ENCODE assay signal across 12 cellular contexts in genomic region chr18:7822435-7823425, GRCh38.
A peak's percentile ranks its signal among the peaks of the same experiment; 100 is the strongest.
DNase-seq lines count a peak whose midpoint lies in the region; ATAC-seq and TF ChIP-seq lines count a peak whose summit lies in the region.
"Had no signal": no experiment of that assay in that cellular context is flagged by ENCODE, and none has a peak within 500 bp of the region (broad histone marks: within the 10 kb centered on the region; RNA-seq: fewer than 3 reads in every experiment).

No MANE protein-coding gene starts in this region.

- H3K4me3 ChIP-seq in BLaER1 (no peak overlapping the region; the same call in 1 of the 2 replicates), Peyer's patch (no peak overlapping the region)
- H3K4me3 ChIP-seq: smooth muscle cell had no signal

- DNase-seq in dermis blood vessel endothelial cell, result peak; percentile 59
- DNase-seq in myocyte (ENCODE audit: low read depth), result peak; percentile 13
- no peak for DNase-seq in Peyer's patch
- DNase-seq in NCI-H1694 treated with DMSO at 0.1 percent for 48 hours (lab: John Stamatoyannopoulos, UW), result no peak
- DNase-seq: activated gamma-delta T cell; NK-92 treated with Interleukin-12 subunit alpha and Interleukin-12 subunit beta, amount 100 ng/mL, for 24 hours; stimulated activated naive CD4-positive, alpha-beta T cell had no signal

- H3K27ac ChIP-seq in BLaER1, result peak overlapping the region; percentile 55
- peak overlapping the region in 2 of 4 donors; percentile 8 to 22 for H3K27ac ChIP-seq in Peyer's patch

- H3K4me2 ChIP-seq in BLaER1, result peak overlapping the region; percentile 78
- H3K4me2 ChIP-seq: smooth muscle cell had no signal

- ATAC-seq in HG03460 (IDR thresholded peaks at IDR 0.05; ENCODE audit: unreplicated experiment) (peak; percentile 82), GM21360 (IDR thresholded peaks at IDR 0.05; ENCODE audit: unreplicated experiment) (no peak), HG03469 (IDR thresholded peaks at IDR 0.05; ENCODE audit: unreplicated experiment) (no peak)

- H3K36me3 ChIP-seq in BLaER1, result no peaks in the 10 kb centered on the region
- no peaks in the 10 kb centered on the region for H3K36me3 ChIP-seq in Peyer's patch

- TF ChIP-seq CTCF in Peyer's patch (IDR thresholded peaks at IDR 0.05), result no peak

- no peak for TF ChIP-seq POLR2A in Peyer's patch (IDR thresholded peaks at IDR 0.05)

- H4K20me1 ChIP-seq in BLaER1, result no peaks in the 10 kb centered on the region

- H3K9me3 ChIP-seq in BLaER1, result no peaks in the 10 kb centered on the region
- no peaks in the 10 kb centered on the region for H3K9me3 ChIP-seq in Peyer's patch

- H3K4me1 ChIP-seq in BLaER1 (peaks cover 38% of the 10 kb centered on the region), Peyer's patch (no peaks in the 10 kb centered on the region)

- H3K27me3 ChIP-seq in BLaER1, result no peaks in the 10 kb centered on the region
- H3K27me3 ChIP-seq in Peyer's patch, result no peaks in the 10 kb centered on the region

- H3K9ac ChIP-seq in BLaER1, result peak overlapping the region; percentile 59; the same call in 1 of the 2 replicates

Comparison
In these comparisons a context has a peak if more than half of its experiments do, and no peak if none do; other contexts are left out.
1. DNase-seq: peak in dermis blood vessel endothelial cell (single experiment) and myocyte (single experiment); none in Peyer's patch (0 of 3) and NCI-H1694 treated with DMSO at 0.1 percent for 48 hours (single experiment).